ENCODE assay signal across 7 cellular contexts in genomic region chr19:14361824-14362223, GRCh38. TPM values are rescaled to one million over a fixed set of nuclear protein-coding genes. Genes with fewer than 3 reads are reported as not detected.
A peak's percentile ranks its signal among the peaks of the same experiment; 100 is the strongest.
DNase-seq lines count a peak whose midpoint lies in the region; ATAC-seq and TF ChIP-seq lines count a peak whose summit lies in the region.

No MANE protein-coding gene starts in this region.

- H3K4me1 Mint-ChIP-seq in nephron progenitor cell, result peaks cover 31% of the 10 kb centered on the region

- peaks cover 5% of the 10 kb centered on the region for H3K36me3 Mint-ChIP-seq in nephron progenitor cell (ENCODE audit: low read depth)

- peaks cover 5% of the 10 kb centered on the region for H3K9me3 Mint-ChIP-seq in nephron progenitor cell

- peak overlapping the region; percentile 94 for H3K27ac Mint-ChIP-seq in nephron progenitor cell

- no peaks in the 10 kb centered on the region for H3K27me3 Mint-ChIP-seq in nephron progenitor cell (ENCODE audit: low read depth, poor library complexity)

- H3K4me3 Mint-ChIP-seq in nephron progenitor cell, result peak overlapping the region; percentile 66

- ATAC-seq in GM18873 (IDR thresholded peaks at IDR 0.05; ENCODE audit: low FRiP score, unreplicated experiment), result no peak

- no peak for TF ChIP-seq CTCF in nephron progenitor cell (IDR thresholded peaks at IDR 0.05)

- DNase-seq in GF-D8 (lab: John Stamatoyannopoulos, UW) (peak; percentile 46), M059J (ENCODE audit: low read depth) (peak; percentile 29), nephron progenitor cell (no peak), NCI-H774 (lab: John Stamatoyannopoulos, UW) (no peak), COR-L47 (lab: John Stamatoyannopoulos, UW) (no peak)
- peak; percentile 60 for DNase-seq in activated naive CD4-positive, alpha-beta T cell treated with anti-CD3 and anti-CD28 coated beads, Interleukin-2, amount 50 U/mL, for 16 hours

RNA-seq across cellular contexts. Expression of gene ADGRE5, which starts 19.4 kb away (rescaled TPM):
- 13.0 and 13.8 TPM in 2 replicates for total RNA-seq in M059J (2014; rRNA removed; shearing (Covaris generic))

RNA-seq across cellular contexts. Expression of gene DDX39A, which starts 57.3 kb away (rescaled TPM):
- total RNA-seq in M059J (2014; rRNA removed; shearing (Covaris generic)), result 56.1 and 65.3 TPM in 2 replicates

Comparison
In these comparisons a context has a peak if more than half of its experiments do, and no peak if none do; other contexts are left out.
1. DNase-seq: peak in GF-D8 (single experiment), M059J (single experiment) and activated naive CD4-positive, alpha-beta T cell treated with anti-CD3 and anti-CD28 coated beads, Interleukin-2, amount 50 U/mL, for 16 hours (single experiment); none in nephron progenitor cell (single experiment), NCI-H774 (single experiment) and COR-L47 (single experiment).